ENCODE assay signal across 8 cellular contexts in the genomic region with DNA sequence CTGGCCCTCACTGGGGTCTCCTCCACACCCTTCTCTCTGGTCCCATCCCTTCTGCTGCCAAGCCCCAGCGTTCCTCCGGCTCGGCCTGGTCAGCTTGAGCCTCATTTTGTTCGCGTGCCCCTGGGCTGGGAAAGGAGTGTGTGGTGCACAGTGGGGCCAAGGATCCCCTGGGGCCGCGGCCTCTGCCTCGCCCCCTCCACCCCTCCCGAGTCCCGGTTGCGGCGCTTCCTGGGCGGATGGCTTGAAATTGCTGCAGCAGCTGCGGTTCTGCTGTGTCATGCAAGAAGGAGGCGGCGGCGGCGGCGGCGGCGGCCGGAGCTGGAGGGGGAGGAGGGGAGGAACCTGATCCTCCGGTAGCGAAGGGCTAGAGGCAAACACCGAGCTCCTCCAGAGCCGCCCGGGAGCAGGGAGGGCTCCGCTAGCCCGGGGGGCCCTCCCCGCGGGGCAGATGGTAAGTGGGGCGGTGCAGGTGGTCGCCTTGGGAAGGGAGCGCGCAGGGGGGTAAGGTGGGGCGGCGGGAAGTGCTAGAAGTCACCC.
DNase-seq lines count a peak whose midpoint lies in the region; ATAC-seq and TF ChIP-seq lines count a peak whose summit lies in the region.

No MANE protein-coding gene starts in this region.

- H3K36me3 ChIP-seq in KMS-11 (ENCODE audit: insufficient read depth) (no peaks in the 10 kb centered on the region), SJCRH30 (no peaks in the 10 kb centered on the region), tibial nerve (no peaks in the 10 kb centered on the region)

- H3K4me2 ChIP-seq in KMS-11 = peak overlapping the region; percentile 96

- peak; percentile 15 to 82 for TF ChIP-seq EP300 in tibial nerve (IDR thresholded peaks at IDR 0.05)

- peak; percentile 24 for ATAC-seq in GM18909 (IDR thresholded peaks at IDR 0.05; ENCODE audit: poor library complexity, unreplicated experiment)

- peak overlapping the region; percentile 99 for H3K4me3 Mint-ChIP-seq in activated naive CD8-positive, alpha-beta T cell
- H3K4me3 Mint-ChIP-seq in glutamatergic neuron (ENCODE audit: unreplicated experiment) (peak overlapping the region; percentile 97), osteocyte (ENCODE audit: unreplicated experiment) (peak overlapping the region; percentile 100)

- TF ChIP-seq POLR2A in tibial nerve (IDR thresholded peaks at IDR 0.05) = peak; percentile 23 to 48

- WGBS in tibial nerve, 2 donors = 2% methylated on average over 25 to 32 of the region's 37 CpGs

- no peaks in the 10 kb centered on the region for H3K9me3 Mint-ChIP-seq in activated naive CD8-positive, alpha-beta T cell (ENCODE audit: low read depth)
- H3K9me3 Mint-ChIP-seq in glutamatergic neuron (ENCODE audit: unreplicated experiment) (peaks cover 19% of the 10 kb centered on the region), osteocyte (ENCODE audit: unreplicated experiment) (no peaks in the 10 kb centered on the region)

- H3K4me3 ChIP-seq in KMS-11 (IDR thresholded peaks at IDR 0.05; ENCODE audit: insufficient read depth, low read depth, low read length) (no peak overlapping the region), SJCRH30 (peak overlapping the region; percentile 75), tibial nerve (peak overlapping the region; percentile 56 to 93 (median 83))

- H3K36me3 Mint-ChIP-seq in activated naive CD8-positive, alpha-beta T cell = peaks cover 4% of the 10 kb centered on the region
- H3K36me3 Mint-ChIP-seq in glutamatergic neuron (ENCODE audit: unreplicated experiment) = peaks cover 4% of the 10 kb centered on the region
- H3K36me3 Mint-ChIP-seq in osteocyte (ENCODE audit: unreplicated experiment) = no peaks in the 10 kb centered on the region

- peak overlapping the region; percentile 97 for H3K9ac ChIP-seq in KMS-11

- peaks cover 26% of the 10 kb centered on the region for H3K4me1 ChIP-seq in KMS-11 (ENCODE audit: low read depth, poor library complexity, severe bottlenecking)
- H3K4me1 ChIP-seq in SJCRH30 = peaks cover 7% of the 10 kb centered on the region; the same call in 1 of the 2 replicates
- peaks cover 0 to 42% (median 6%) of the 10 kb centered on the region in 4 donors for H3K4me1 ChIP-seq in tibial nerve

- H4K20me1 ChIP-seq in KMS-11 (ENCODE audit: insufficient read depth) = peaks cover 4% of the 10 kb centered on the region; the same call in 1 of the 2 replicates

- H3K79me2 ChIP-seq in KMS-11 (ENCODE audit: insufficient read depth, low read depth) = peaks cover 23% of the 10 kb centered on the region

- H3K27me3 ChIP-seq in KMS-11 (ENCODE audit: insufficient read depth, low read depth) = no peaks in the 10 kb centered on the region
- no peaks in the 10 kb centered on the region for H3K27me3 ChIP-seq in SJCRH30
- no peaks in the 10 kb centered on the region for H3K27me3 ChIP-seq in tibial nerve

- H3K9me3 ChIP-seq in SJCRH30 (replicated peaks) = no peaks in the 10 kb centered on the region
- no peaks in the 10 kb centered on the region for H3K9me3 ChIP-seq in tibial nerve

- H3K27me3 Mint-ChIP-seq in activated naive CD8-positive, alpha-beta T cell = no peaks in the 10 kb centered on the region
- H3K27me3 Mint-ChIP-seq in glutamatergic neuron (ENCODE audit: unreplicated experiment) = peaks cover 7% of the 10 kb centered on the region
- H3K27me3 Mint-ChIP-seq in osteocyte (ENCODE audit: unreplicated experiment) = peaks cover 13% of the 10 kb centered on the region

- peak overlapping the region; percentile 64 for H2AFZ ChIP-seq in KMS-11 (ENCODE audit: low read depth)

- H3K27ac ChIP-seq in KMS-11 (peak overlapping the region; percentile 94), SJCRH30 (peak overlapping the region; percentile 75), tibial nerve (peak overlapping the region; percentile 92 to 99 (median 98))

- H3K27ac Mint-ChIP-seq in activated naive CD8-positive, alpha-beta T cell = peak overlapping the region; percentile 100
- peak overlapping the region; percentile 88 for H3K27ac Mint-ChIP-seq in glutamatergic neuron (ENCODE audit: unreplicated experiment)
- peak overlapping the region; percentile 96 for H3K27ac Mint-ChIP-seq in osteocyte (ENCODE audit: unreplicated experiment)

- TF ChIP-seq CTCF in KMS-11 (conservative IDR thresholded peaks at IDR 0.05; ENCODE audit: low read depth, low read length) (no peak), glutamatergic neuron (IDR thresholded peaks at IDR 0.05; ENCODE audit: partially characterized antibody, unreplicated experiment) (no peak), osteocyte (IDR thresholded peaks at IDR 0.05) (no peak), tibial nerve (IDR thresholded peaks at IDR 0.05) (peak in 1 of 5 experiments; percentile 8)

- DNase-seq in AG08395 (ENCODE audit: low spot score) (peak; percentile 81), SJCRH30 (peak; percentile 85), glutamatergic neuron (peak; percentile 81), osteocyte (ENCODE audit: extremely low spot score, unreplicated experiment) (peak; percentile 88), tibial nerve (ENCODE audit: low spot score in 2 of 2) (peak; percentile 56 to 59)

- peaks cover 47% of the 10 kb centered on the region for H3K4me1 Mint-ChIP-seq in activated naive CD8-positive, alpha-beta T cell (ENCODE audit: low read depth)
- H3K4me1 Mint-ChIP-seq in glutamatergic neuron (ENCODE audit: low read depth, unreplicated experiment) (peaks cover 13% of the 10 kb centered on the region), osteocyte (ENCODE audit: unreplicated experiment) (peaks cover 39% of the 10 kb centered on the region)
